16 cellular contexts compared by ENCODE assay signal in genomic region chr2:68861330-68861729, GRCh38. TPM values are rescaled to one million over a fixed set of nuclear protein-coding genes. Genes with fewer than 3 reads are reported as not detected.
A peak's percentile ranks its signal among the peaks of the same experiment; 100 is the strongest.
DNase-seq lines count a peak whose midpoint lies in the region; ATAC-seq, FAIRE-seq and TF ChIP-seq lines count a peak whose summit lies in the region.
"Had no signal": no experiment of that assay in that cellular context is flagged by ENCODE, and none has a peak within 500 bp of the region (broad histone marks: within the 10 kb centered on the region; RNA-seq: fewer than 3 reads in every experiment).

No MANE protein-coding gene starts in this region.

- peak; percentile 53 for FAIRE-seq in GM12892 (lab: Jason Lieb, UNC)
- FAIRE-seq: H54 had no signal

- TF ChIP-seq POLR2A in GM12892 (IDR thresholded peaks at IDR 0.05; ENCODE audit: low read depth, low read length) (no peak), NB4 (IDR thresholded peaks at IDR 0.05; ENCODE audit: extremely low read depth, insufficient read length) (no peak)

- no peaks in the 10 kb centered on the region for H3K9me3 Mint-ChIP-seq in dendritic cell treated with granulocyte-macrophage colony-stimulating factor and Interleukin-4, amounts not matched to agents 40 ng/mL and 50 ng/mL, for 4 days

- peaks cover 77% of the 10 kb centered on the region for H3K4me1 Mint-ChIP-seq in dendritic cell treated with granulocyte-macrophage colony-stimulating factor and Interleukin-4, amounts not matched to agents 40 ng/mL and 50 ng/mL, for 4 days (ENCODE audit: low read depth)

- H3K27me3 ChIP-seq in upper lobe of right lung: no peaks in the 10 kb centered on the region
- H3K27me3 ChIP-seq: BE2C had no signal

- H3K27ac Mint-ChIP-seq in dendritic cell treated with granulocyte-macrophage colony-stimulating factor and Interleukin-4, amounts not matched to agents 40 ng/mL and 50 ng/mL, for 4 days: peak overlapping the region; percentile 89

- peaks cover 7% of the 10 kb centered on the region for H3K4me1 ChIP-seq in upper lobe of right lung
- H3K4me1 ChIP-seq: BE2C had no signal

- ATAC-seq in upper lobe of right lung: peak; percentile 68

- H3K4me3 ChIP-seq in NB4 (ENCODE audit: low read depth, low read length): no peak overlapping the region
- H3K4me3 ChIP-seq in upper lobe of right lung: no peak overlapping the region

- intact Hi-C loops in dendritic cell treated with granulocyte-macrophage colony-stimulating factor and Interleukin-4, amounts not matched to agents 40 ng/mL and 50 ng/mL, for 4 days (cut with micrococcal nuclease): no loop called here
- intact Hi-C loops in upper lobe of right lung (cut with DNase I): no loop called here

- no peaks in the 10 kb centered on the region for H3K27me3 Mint-ChIP-seq in dendritic cell treated with granulocyte-macrophage colony-stimulating factor and Interleukin-4, amounts not matched to agents 40 ng/mL and 50 ng/mL, for 4 days

- no peak overlapping the region for H3K4me3 Mint-ChIP-seq in dendritic cell treated with granulocyte-macrophage colony-stimulating factor and Interleukin-4, amounts not matched to agents 40 ng/mL and 50 ng/mL, for 4 days

- no peaks in the 10 kb centered on the region for H3K36me3 Mint-ChIP-seq in dendritic cell treated with granulocyte-macrophage colony-stimulating factor and Interleukin-4, amounts not matched to agents 40 ng/mL and 50 ng/mL, for 4 days (ENCODE audit: low read depth)

- DNase-seq in GM12892 (ENCODE audit: insufficient read length) (no peak), NB4 (ENCODE audit: low read depth) (peak; percentile 82), upper lobe of right lung (no peak), NCI-H345 treated with DMSO at 0.1 percent for 48 hours (lab: John Stamatoyannopoulos, UW; ENCODE audit: unreplicated experiment) (no peak), retina (no peak), NCI-H510A (lab: John Stamatoyannopoulos, UW) (no peak)
- DNase-seq: BE2C, NCI-H1048, NCI-H2107, NCI-H446, NCI-H82 had no signal

- no peak overlapping the region for H3K27ac ChIP-seq in upper lobe of right lung
- H3K27ac ChIP-seq: RWPE1 had no signal

- H3K9me3 ChIP-seq in upper lobe of right lung: no peaks in the 10 kb centered on the region
- H3K9me3 ChIP-seq: BE2C had no signal

- no peak for TF ChIP-seq CTCF in NB4 (IDR thresholded peaks at IDR 0.05; ENCODE audit: low read depth, low read length)
- no peak for TF ChIP-seq CTCF in upper lobe of right lung (IDR thresholded peaks at IDR 0.05)

- H3K36me3 ChIP-seq in upper lobe of right lung: no peaks in the 10 kb centered on the region
- H3K36me3 ChIP-seq: BE2C had no signal

RNA-seq across cellular contexts. Expression of gene BMP10, which starts 9.9 kb away (rescaled TPM):
- not detected for polyA plus RNA-seq in GM12892 (2012; ENCODE audit: missing spikeins)
- total RNA-seq in upper lobe of right lung: 1.4 TPM
- total RNA-seq: LHCN-M2, SK-MEL-5 had no signal
